8 cellular contexts compared by ENCODE assay signal in genomic region chr11:64234840-64235379, GRCh38. TPM values are rescaled to one million over a fixed set of nuclear protein-coding genes. Genes with fewer than 3 reads are reported as not detected.
DNase-seq lines count a peak whose midpoint lies in the region; ATAC-seq and TF ChIP-seq lines count a peak whose summit lies in the region.

No MANE protein-coding gene starts in this region.

- POLR2A ChIA-PET in GM10248 (lab: Yijun Ruan, JAX): interaction anchor here (0.9 kb wide), 1 partner anchor 83 kb away, joined by 3 read pairs; the partner anchor contains the start of gene PRDX5

- H3K27ac ChIP-seq in left lung: peak overlapping the region; percentile 59 to 64
- H3K27ac ChIP-seq in substantia nigra (ENCODE audit: low read depth, low read length, poor library complexity, severe bottlenecking): peak overlapping the region; percentile 70

- intact Hi-C loops in left lung (cut with DNase I): no loop called here

- ATAC-seq in HG03432 (IDR thresholded peaks at IDR 0.05; ENCODE audit: unreplicated experiment) (peak; percentile 29), left lung (peak; percentile 38), GM21786 (IDR thresholded peaks at IDR 0.05; ENCODE audit: unreplicated experiment) (no peak)

- H3K4me3 ChIP-seq in cardiac fibroblast (replicated peaks in 1 of 2; ENCODE audit: low read depth in 2 of 2, low read length in 2 of 2): peak overlapping the region; percentile 65 to 81
- H3K4me3 ChIP-seq in left lung: peak overlapping the region; percentile 65 to 76

- peaks cover 0 to 14% of the 10 kb centered on the region in 2 donors for H3K36me3 ChIP-seq in left lung

- DNase-seq in GM03348 (ENCODE audit: low spot score) (peak; percentile 74), T-helper 22 cell (ENCODE audit: low read depth) (peak; percentile 44), cardiac fibroblast (ENCODE audit: low read depth in 2 of 2) (no peak), left lung (peak in 1 of 2 donors; percentile 90), substantia nigra (lab: John Stamatoyannopoulos, UW) (peak in 7 of 49 donors; percentile 10 to 86 (median 39)), GM10248 (ENCODE audit: extremely low spot score) (no peak)

- TF ChIP-seq CTCF in cardiac fibroblast (IDR thresholded peaks at IDR 0.05; ENCODE audit: low read depth, low read length) (no peak), left lung (IDR thresholded peaks at IDR 0.05) (no peak), GM10248 (IDR thresholded peaks at IDR 0.05; ENCODE audit: control extremely low read depth, extremely low read depth, low read depth, missing control alignments) (no peak)

- no peaks in the 10 kb centered on the region for H3K9me3 ChIP-seq in left lung

- CTCF ChIA-PET in GM10248 (lab: Yijun Ruan, JAX): interaction anchor here (0.7 to 30.9 kb wide), 4 partner anchors 17 to 69 kb away, joined by 3 to 368 read pairs (median 4); partner anchors contain the start of gene FERMT3

- peaks cover 0 to 4% of the 10 kb centered on the region in 2 donors for H3K27me3 ChIP-seq in left lung

- peaks cover 15 to 78% of the 10 kb centered on the region in 2 donors for H3K4me1 ChIP-seq in left lung

RNA-seq across cellular contexts. Expression of gene VEGFB, which starts 0.5 kb away (rescaled TPM):
- 100 to 1,000 TPM; 107 to 132 TPM for total RNA-seq in left lung

RNA-seq across cellular contexts. Expression of gene DNAJC4, which starts 4.6 kb away (rescaled TPM):
- 10 to 100 TPM; 26.0 to 43.3 TPM for total RNA-seq in left lung

RNA-seq across cellular contexts. Expression of gene FKBP2, which starts 6.0 kb away (rescaled TPM):
- total RNA-seq in left lung: 10 to 100 TPM; 61.9 to 66.1 TPM

RNA-seq across cellular contexts. Expression of gene NUDT22, which starts 8.8 kb away (rescaled TPM):
- total RNA-seq in left lung: 10 to 100 TPM; 50.6 to 54.3 TPM

RNA-seq across cellular contexts. Expression of gene TRPT1, which starts 8.9 kb away (rescaled TPM):
- total RNA-seq in left lung: 10 to 100 TPM; 26.8 to 28.9 TPM

Comparison
In these comparisons a context has a peak if more than half of its experiments do, and no peak if none do; other contexts are left out.
1. DNase-seq: peak in GM03348 (single experiment) and T-helper 22 cell (single experiment); none in cardiac fibroblast (0 of 2) and GM10248 (single experiment).